24 cellular contexts compared by ENCODE assay signal in the genomic region with DNA sequence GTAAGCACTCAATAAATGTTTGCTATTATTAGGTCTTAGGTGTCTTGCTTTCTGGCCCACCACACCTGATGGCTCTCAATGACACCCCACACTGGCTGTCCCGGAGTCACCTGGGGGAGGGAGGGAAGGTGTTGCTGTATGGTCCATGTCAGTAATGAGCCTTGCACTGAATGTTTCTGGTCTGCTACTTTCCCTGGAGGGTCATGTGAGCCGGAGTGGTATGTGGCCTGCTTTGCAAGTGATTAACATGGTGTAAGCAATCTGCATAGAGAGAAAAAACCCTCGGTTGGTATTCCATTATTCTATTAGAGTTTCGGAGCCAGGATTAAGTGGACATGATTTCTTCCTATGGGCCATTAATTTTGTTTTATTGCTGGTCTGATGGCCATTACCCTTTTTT.
"Had no signal": no experiment of that assay in that cellular context is flagged by ENCODE, and none has a peak within 500 bp of the region (broad histone marks: within the 10 kb centered on the region; RNA-seq: fewer than 3 reads in every experiment).

No MANE protein-coding gene starts in this region.

- H3K4me1 ChIP-seq: breast epithelium, prostate gland had no signal

- DNase-seq: activated B cell treated with CpG ODN at 0.5 μM for 24 hours; activated CD4-positive, alpha-beta T cell treated with anti-CD3 and anti-CD28 coated beads, Interleukin-2, amount 50 U/mL, for 1 hour; activated CD8-positive, alpha-beta T cell treated with anti-CD3 and anti-CD28 coated beads for 36 hours; activated T-cell treated with anti-CD3 and anti-CD28 coated beads, Interleukin-2, amount 50 U/mL, for 4 hours; esophagus squamous epithelium; foreskin melanocyte; islet precursor cell; left cardiac atrium; mammary epithelial cell; midbrain; naive thymus-derived CD4-positive, alpha-beta T cell; ovary; stimulated activated CD4-positive, alpha-beta T cell treated with anti-CD3 and anti-CD28 coated beads, Interleukin-2, amount 100 ng/mL, for 48 hours; stimulated activated naive CD8-positive, alpha-beta T cell treated with anti-CD3 and anti-CD28 coated beads, Interleukin-15, Interleukin-2, amounts not matched to agents 100 U/mL and 50 U/mL, for 24 hours; T-helper 17 cell; testis; trophoblast cell had no signal

- H3K4me1 Mint-ChIP-seq: activated B cell treated with CpG ODN at 0.5 μM for 24 hours; activated naive CD4-positive, alpha-beta T cell treated with anti-CD3 and anti-CD28 coated beads, Interleukin-2, amount 50 U/mL, for 24 hours; central memory CD8-positive, alpha-beta T cell; naive thymus-derived CD4-positive, alpha-beta T cell had no signal

- H3K36me3 Mint-ChIP-seq: activated naive CD4-positive, alpha-beta T cell treated with anti-CD3 and anti-CD28 coated beads, Interleukin-2, amount 50 U/mL, for 24 hours; naive thymus-derived CD4-positive, alpha-beta T cell had no signal

- H3K9me3 ChIP-seq: breast epithelium, esophagus squamous epithelium, ovary, prostate gland, testis had no signal

- H3K9me3 Mint-ChIP-seq: activated B cell treated with CpG ODN at 0.5 μM for 24 hours; activated CD8-positive, alpha-beta T cell treated with anti-CD3 and anti-CD28 coated beads for 36 hours; activated naive CD4-positive, alpha-beta T cell treated with anti-CD3 and anti-CD28 coated beads, Interleukin-2, amount 50 U/mL, for 24 hours; activated T-cell treated with anti-CD3 and anti-CD28 coated beads, Interleukin-2, amount 50 U/mL, for 4 hours; activated T-helper 2 cell treated with anti-CD3 and anti-CD28 coated beads, Interferon-gamma antibody, Interleukin-2, Interleukin-4, amounts not matched to agents 10 μg/mL and 5 μg/mL and 100 μg/mL, durations not matched to agents 14 hours and 24 hours and 36 hours; central memory CD8-positive, alpha-beta T cell; dendritic cell treated with granulocyte-macrophage colony-stimulating factor and Interleukin-4, amounts not matched to agents 40 ng/mL and 50 ng/mL, for 4 days; naive thymus-derived CD4-positive, alpha-beta T cell had no signal

- H3K4me3 ChIP-seq: breast epithelium, esophagus squamous epithelium, ovary, prostate gland, testis had no signal

- H3K27me3 ChIP-seq: esophagus squamous epithelium, ovary, testis had no signal

- H3K4me3 Mint-ChIP-seq: activated B cell treated with CpG ODN at 0.5 μM for 24 hours; activated CD8-positive, alpha-beta T cell treated with anti-CD3 and anti-CD28 coated beads for 36 hours; activated naive CD4-positive, alpha-beta T cell treated with anti-CD3 and anti-CD28 coated beads, Interleukin-2, amount 50 U/mL, for 24 hours; activated T-cell treated with anti-CD3 and anti-CD28 coated beads, Interleukin-2, amount 50 U/mL, for 4 hours; central memory CD8-positive, alpha-beta T cell; dendritic cell treated with granulocyte-macrophage colony-stimulating factor and Interleukin-4, amounts not matched to agents 40 ng/mL and 50 ng/mL, for 4 days; naive thymus-derived CD4-positive, alpha-beta T cell; T-helper 17 cell had no signal

- H3K27ac Mint-ChIP-seq: activated B cell treated with CpG ODN at 0.5 μM for 24 hours; activated CD8-positive, alpha-beta T cell treated with anti-CD3 and anti-CD28 coated beads for 36 hours; activated naive CD4-positive, alpha-beta T cell treated with anti-CD3 and anti-CD28 coated beads, Interleukin-2, amount 50 U/mL, for 24 hours; activated T-helper 2 cell treated with anti-CD3 and anti-CD28 coated beads, Interferon-gamma antibody, Interleukin-2, Interleukin-4, amounts not matched to agents 10 μg/mL and 5 μg/mL and 100 μg/mL, durations not matched to agents 14 hours and 24 hours and 36 hours; dendritic cell treated with granulocyte-macrophage colony-stimulating factor and Interleukin-4, amounts not matched to agents 40 ng/mL and 50 ng/mL, for 4 days; naive thymus-derived CD4-positive, alpha-beta T cell; T-helper 17 cell had no signal

- H3K36me3 ChIP-seq: breast epithelium, esophagus squamous epithelium, ovary, prostate gland had no signal

- H3K27ac ChIP-seq: breast epithelium, epithelial cell of prostate, esophagus squamous epithelium, ovary, prostate gland, testis had no signal
